ENCODE assay signal across 8 cellular contexts in genomic region chr10:45669897-45670296, GRCh38. TPM values are rescaled to one million over a fixed set of nuclear protein-coding genes. Genes with fewer than 3 reads are reported as not detected.
DNase-seq lines count a peak whose midpoint lies in the region; ATAC-seq and TF ChIP-seq lines count a peak whose summit lies in the region.
"Not testable (repeated sequence)": the region's sequence is repeated elsewhere in the genome, so short reads cannot be mapped to it uniquely, and the experiment has no call there.

No MANE protein-coding gene starts in this region.

- not testable (repeated sequence) for ATAC-seq in CD4-positive, CD25-positive, alpha-beta regulatory T cell (ENCODE audit: low read depth in 2 of 2); WTC11; naive thymus-derived CD8-positive, alpha-beta T cell

- not testable (repeated sequence) for H3F3A ChIP-seq in DOHH2 (ENCODE audit: control insufficient read depth, insufficient read depth)
- peaks cover 24% of the 10 kb centered on the region; the same call in 1 of the 2 replicates for H3F3A ChIP-seq in SU-DHL-6 (ENCODE audit: insufficient read depth)

- peak overlapping the region in 1 of 3 donors; percentile 65 for H3K27ac Mint-ChIP-seq in CD4-positive, CD25-positive, alpha-beta regulatory T cell
- H3K27ac Mint-ChIP-seq in WTC11 = 0 out of 2 replicates have a peak overlapping the region, but pooled peaks have one; percentile 13
- H3K27ac Mint-ChIP-seq in activated naive CD4-positive, alpha-beta T cell treated with anti-CD3 and anti-CD28 coated beads, Interleukin-2, amount 50 U/mL, for 24 hours = peak overlapping the region; percentile 43
- H3K27ac Mint-ChIP-seq in brain; neural crest cell (ENCODE audit: unreplicated experiment): not testable (repeated sequence)
- peak overlapping the region in 5 of 10 donors; percentile 41 to 72 (median 44) for H3K27ac Mint-ChIP-seq in naive thymus-derived CD8-positive, alpha-beta T cell

- peak overlapping the region; percentile 68 to 77 (median 69) for H3K4me3 Mint-ChIP-seq in CD4-positive, CD25-positive, alpha-beta regulatory T cell
- H3K4me3 Mint-ChIP-seq in WTC11 = not testable (repeated sequence)
- peak overlapping the region; percentile 68 for H3K4me3 Mint-ChIP-seq in activated naive CD4-positive, alpha-beta T cell treated with anti-CD3 and anti-CD28 coated beads, Interleukin-2, amount 50 U/mL, for 24 hours
- H3K4me3 Mint-ChIP-seq in brain = peak overlapping the region; percentile 20 to 80 (median 58)
- H3K4me3 Mint-ChIP-seq in naive thymus-derived CD8-positive, alpha-beta T cell = peak overlapping the region in 9 of 10 donors; percentile 41 to 74 (median 66)
- peak overlapping the region; percentile 61 for H3K4me3 Mint-ChIP-seq in neural crest cell

- TF ChIP-seq CTCF in DOHH2 (IDR thresholded peaks at IDR 0.05; ENCODE audit: low read depth, low read length, poor library complexity, severe bottlenecking); SU-DHL-6 (IDR thresholded peaks at IDR 0.05; ENCODE audit: insufficient read depth, low read length, poor library complexity, severe bottlenecking); WTC11 (IDR thresholded peaks at IDR 0.05); brain (conservative IDR thresholded peaks at IDR 0.05); neural crest cell (conservative IDR thresholded peaks at IDR 0.05): not testable (repeated sequence)

- H3K9me3 Mint-ChIP-seq in CD4-positive, CD25-positive, alpha-beta regulatory T cell; WTC11; activated naive CD4-positive, alpha-beta T cell treated with anti-CD3 and anti-CD28 coated beads, Interleukin-2, amount 50 U/mL, for 24 hours; naive thymus-derived CD8-positive, alpha-beta T cell; neural crest cell: not testable (repeated sequence)
- H3K9me3 Mint-ChIP-seq in brain = peaks cover 0 to 15% (median 0%) of the 10 kb centered on the region in 5 experiments

- H3K4me3 ChIP-seq in CD4-positive, CD25-positive, alpha-beta regulatory T cell (ENCODE audit: low read depth, low read length) = not testable (repeated sequence)
- H3K4me3 ChIP-seq in DOHH2 (ENCODE audit: low read length) (peak overlapping the region; percentile 99), SU-DHL-6 (ENCODE audit: insufficient read depth, low read length, poor library complexity, severe bottlenecking) (peak overlapping the region; percentile 66)

- H4K20me1 ChIP-seq in DOHH2 (ENCODE audit: control insufficient read depth, insufficient read depth, low read depth, low read length); SU-DHL-6 (ENCODE audit: low read depth, low read length): not testable (repeated sequence)

- not testable (repeated sequence) for DNase-seq in CD4-positive, CD25-positive, alpha-beta regulatory T cell; WTC11 (ENCODE audit: low spot score); naive thymus-derived CD8-positive, alpha-beta T cell; neural crest cell (ENCODE audit: low read depth, low spot score)

- POLR2A ChIA-PET in WTC11 (lab: Charles Lee) = interaction anchor here (0.6 kb wide), 1 partner anchor 39 kb away, joined by 4 read pairs; no protein-coding TSS in a partner anchor
- POLR2A ChIA-PET in naive thymus-derived CD8-positive, alpha-beta T cell (lab: Charles Lee) = not testable (repeated sequence)

- peak overlapping the region; percentile 79 for H3K4me2 ChIP-seq in DOHH2 (ENCODE audit: low read length)
- H3K4me2 ChIP-seq in SU-DHL-6 (ENCODE audit: low read depth, low read length, poor library complexity, severe bottlenecking) = peak overlapping the region; percentile 82

- H3K9me3 ChIP-seq in CD4-positive, CD25-positive, alpha-beta regulatory T cell (ENCODE audit: control insufficient read depth in 2 of 2, low read length in 2 of 2); DOHH2 (ENCODE audit: control insufficient read depth, insufficient read depth, low read length); SU-DHL-6 (ENCODE audit: insufficient read depth, low read length): not testable (repeated sequence)

- not testable (repeated sequence) for H3K27me3 Mint-ChIP-seq in CD4-positive, CD25-positive, alpha-beta regulatory T cell; WTC11 (ENCODE audit: low read depth); activated naive CD4-positive, alpha-beta T cell treated with anti-CD3 and anti-CD28 coated beads, Interleukin-2, amount 50 U/mL, for 24 hours; naive thymus-derived CD8-positive, alpha-beta T cell; neural crest cell (ENCODE audit: low read depth)
- H3K27me3 Mint-ChIP-seq in brain = peaks cover 15% of the 10 kb centered on the region

- peaks cover 23 to 61% (median 46%) of the 10 kb centered on the region in 4 donors for H3K4me1 Mint-ChIP-seq in CD4-positive, CD25-positive, alpha-beta regulatory T cell
- H3K4me1 Mint-ChIP-seq in WTC11 = peaks cover 22% of the 10 kb centered on the region
- H3K4me1 Mint-ChIP-seq in activated naive CD4-positive, alpha-beta T cell treated with anti-CD3 and anti-CD28 coated beads, Interleukin-2, amount 50 U/mL, for 24 hours = peaks cover 63% of the 10 kb centered on the region
- H3K4me1 Mint-ChIP-seq in brain = peaks cover 31% of the 10 kb centered on the region
- H3K4me1 Mint-ChIP-seq in naive thymus-derived CD8-positive, alpha-beta T cell = peaks cover 31 to 68% (median 59%) of the 10 kb centered on the region in 4 donors
- H3K4me1 Mint-ChIP-seq in neural crest cell = peaks cover 23% of the 10 kb centered on the region

- not testable (repeated sequence) for H3K36me3 Mint-ChIP-seq in CD4-positive, CD25-positive, alpha-beta regulatory T cell; WTC11; activated naive CD4-positive, alpha-beta T cell treated with anti-CD3 and anti-CD28 coated beads, Interleukin-2, amount 50 U/mL, for 24 hours; brain; naive thymus-derived CD8-positive, alpha-beta T cell; neural crest cell (ENCODE audit: low read depth)

- H3K36me3 ChIP-seq in CD4-positive, CD25-positive, alpha-beta regulatory T cell (ENCODE audit: control insufficient read depth, insufficient read depth, low read length) = not testable (repeated sequence)
- H3K36me3 ChIP-seq in DOHH2 (ENCODE audit: control insufficient read depth, low read length) (peaks cover 34% of the 10 kb centered on the region), SU-DHL-6 (ENCODE audit: low read length) (peaks cover 11% of the 10 kb centered on the region; the same call in 1 of the 2 replicates)

- H3K9ac ChIP-seq in SU-DHL-6 (ENCODE audit: low read length) = peak overlapping the region; percentile 53

- peaks cover 74% of the 10 kb centered on the region for H3K79me2 ChIP-seq in DOHH2 (ENCODE audit: control insufficient read depth, low read length)
- H3K79me2 ChIP-seq in SU-DHL-6 (ENCODE audit: insufficient read depth, low read length) = peaks cover 72% of the 10 kb centered on the region

- CTCF ChIA-PET in WTC11 (lab: Charles Lee) = interaction anchor here (0.9 kb wide), 1 partner anchor 205 kb away, joined by 4 read pairs; no protein-coding TSS in a partner anchor

- H3K27ac ChIP-seq in CD4-positive, CD25-positive, alpha-beta regulatory T cell (ENCODE audit: insufficient read depth, low read length, poor library complexity, severe bottlenecking) = not testable (repeated sequence)
- H3K27ac ChIP-seq in DOHH2 (ENCODE audit: low read depth, low read length) (peak overlapping the region; percentile 92), SU-DHL-6 (ENCODE audit: low read depth, low read length) (peak overlapping the region; percentile 85; the same call in 1 of the 2 replicates)

- not testable (repeated sequence) for H3K4me1 ChIP-seq in CD4-positive, CD25-positive, alpha-beta regulatory T cell (ENCODE audit: control insufficient read depth, insufficient read depth, low read length, poor library complexity, severe bottlenecking)
- H3K4me1 ChIP-seq in DOHH2 (ENCODE audit: control insufficient read depth, low read length) = peaks cover 53% of the 10 kb centered on the region

- H2AFZ ChIP-seq in SU-DHL-6 (ENCODE audit: low read depth, low read length, severe bottlenecking) = not testable (repeated sequence)

- not testable (repeated sequence) for H3K27me3 ChIP-seq in CD4-positive, CD25-positive, alpha-beta regulatory T cell (ENCODE audit: control insufficient read depth, insufficient read depth, low read length); DOHH2 (ENCODE audit: control insufficient read depth, low read length); SU-DHL-6 (ENCODE audit: low read length)

- not testable (repeated sequence) for H3K9me2 ChIP-seq in DOHH2 (replicated peaks; ENCODE audit: control insufficient read depth, low read length); SU-DHL-6 (replicated peaks; ENCODE audit: insufficient read depth, low read length)

RNA-seq across cellular contexts. Expression of gene ZFAND4, which starts 2.7 kb away (rescaled TPM):
- total RNA-seq in CD4-positive, CD25-positive, alpha-beta regulatory T cell = 34.7 TPM
- polyA plus RNA-seq in CD4-positive, CD25-positive, alpha-beta regulatory T cell = 10 to 100 TPM; 17.4 to 19.9 (median 18.8) TPM
- total RNA-seq in WTC11 (2021) (18.3 to 18.4 TPM (median 18.3 TPM) in 3 replicates), neural crest cell (12.9 and 16.1 TPM in 2 replicates)
- 2.2 TPM for polyA plus RNA-seq in brain (ENCODE audit: insufficient read depth, low read depth, low replicate concordance)
- 10 to 100 TPM; 29.2 to 32.2 TPM for total RNA-seq in naive thymus-derived CD8-positive, alpha-beta T cell
- 10 to 100 TPM; 14.8 to 28.9 (median 20.8) TPM for polyA plus RNA-seq in naive thymus-derived CD8-positive, alpha-beta T cell

RNA-seq across cellular contexts. Expression of gene WASHC2C, which starts 57.2 kb away (rescaled TPM):
- total RNA-seq in CD4-positive, CD25-positive, alpha-beta regulatory T cell = 68.1 TPM
- 10 to 100 TPM in 3 of 4 donors, 1 to 10 TPM in 1; 9.4 to 14.3 (median 12.7) TPM for polyA plus RNA-seq in CD4-positive, CD25-positive, alpha-beta regulatory T cell
- total RNA-seq in WTC11 (2021) (24.8 to 28.5 TPM (median 25.0 TPM) in 3 replicates), neural crest cell (44.9 and 51.3 TPM in 2 replicates)
- 20.3 TPM for polyA plus RNA-seq in brain (ENCODE audit: insufficient read depth, low read depth, low replicate concordance)
- total RNA-seq in naive thymus-derived CD8-positive, alpha-beta T cell = 10 to 100 TPM; 57.3 to 69.1 TPM
- polyA plus RNA-seq in naive thymus-derived CD8-positive, alpha-beta T cell = 10 to 100 TPM; 17.7 to 34.2 (median 19.4) TPM
